In the genomic region with DNA sequence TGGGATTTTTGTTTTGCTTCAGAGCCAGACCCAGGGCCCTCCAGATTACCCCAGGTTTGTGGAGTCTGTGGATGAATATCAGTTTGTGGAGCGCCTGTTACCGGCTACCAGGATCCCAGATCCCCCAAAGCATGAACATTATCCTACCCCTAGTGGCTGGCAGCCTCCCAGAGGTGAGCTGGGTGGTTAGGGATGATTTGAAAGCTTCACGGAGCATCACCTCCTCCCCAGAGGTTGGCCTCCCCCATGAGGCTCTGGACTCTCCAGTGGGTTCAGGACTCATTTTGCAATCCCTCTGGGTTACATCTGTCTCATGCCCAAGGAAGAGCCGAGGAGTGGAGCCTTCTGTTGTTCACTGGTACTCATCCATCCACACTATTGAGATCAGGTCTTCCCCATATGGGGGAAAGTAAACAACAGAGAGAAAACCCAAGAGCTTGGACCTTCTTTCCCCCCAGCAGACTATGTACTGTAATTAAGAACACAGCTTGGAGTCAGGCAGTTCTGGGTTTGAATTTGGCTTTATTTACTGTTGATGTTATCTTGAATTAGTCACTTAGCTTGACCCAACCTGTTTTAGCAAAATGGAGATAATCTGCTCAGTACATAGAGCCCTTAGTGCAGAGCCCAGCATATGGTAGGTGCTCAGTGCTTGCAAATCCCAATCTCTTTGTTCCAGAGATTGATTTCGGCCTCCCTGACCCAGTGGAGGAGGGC, we compare ENCODE assay signal across 1 cellular context.
TF ChIP-seq lines count a peak whose summit lies in the region.

No MANE protein-coding gene starts in this region.

TF ChIP-seq in GM12878, 131 proteins besides CTCF, POLR2A, EP300 and RAD21:
- TF ChIP-seq YBX1 (IDR thresholded peaks at IDR 0.05) (no peak), RAD51 (IDR thresholded peaks at IDR 0.05) (no peak), SIN3A (IDR thresholded peaks at IDR 0.05; ENCODE audit: low read depth, low read length) (no peak), ZZZ3 (IDR thresholded peaks at IDR 0.05; ENCODE audit: control insufficient read depth, insufficient read length, low read depth) (no peak), CHD1 (IDR thresholded peaks at IDR 0.05; ENCODE audit: low read depth, low read length) (no peak), BMI1 (IDR thresholded peaks at IDR 0.05; ENCODE audit: borderline replicate concordance) (no peak), ZNF274 (IDR thresholded peaks at IDR 0.05; ENCODE audit: insufficient read depth, insufficient read length) (no peak), ZNF24 (IDR thresholded peaks at IDR 0.05) (no peak), CBX5 (IDR thresholded peaks at IDR 0.05; ENCODE audit: low read depth) (no peak), WRNIP1 (IDR thresholded peaks at IDR 0.05; ENCODE audit: borderline replicate concordance, low read depth, low read length) (no peak), IKZF2 (IDR thresholded peaks at IDR 0.05) (no peak), SIX5 (IDR thresholded peaks at IDR 0.05; ENCODE audit: low read depth, low read length, severe bottlenecking) (no peak), DPF2 (IDR thresholded peaks at IDR 0.05) (no peak), JUND (IDR thresholded peaks at IDR 0.05; ENCODE audit: low read depth, low read length) (no peak), HDGF (IDR thresholded peaks at IDR 0.05) (no peak)
- TF ChIP-seq, protein P1, sequence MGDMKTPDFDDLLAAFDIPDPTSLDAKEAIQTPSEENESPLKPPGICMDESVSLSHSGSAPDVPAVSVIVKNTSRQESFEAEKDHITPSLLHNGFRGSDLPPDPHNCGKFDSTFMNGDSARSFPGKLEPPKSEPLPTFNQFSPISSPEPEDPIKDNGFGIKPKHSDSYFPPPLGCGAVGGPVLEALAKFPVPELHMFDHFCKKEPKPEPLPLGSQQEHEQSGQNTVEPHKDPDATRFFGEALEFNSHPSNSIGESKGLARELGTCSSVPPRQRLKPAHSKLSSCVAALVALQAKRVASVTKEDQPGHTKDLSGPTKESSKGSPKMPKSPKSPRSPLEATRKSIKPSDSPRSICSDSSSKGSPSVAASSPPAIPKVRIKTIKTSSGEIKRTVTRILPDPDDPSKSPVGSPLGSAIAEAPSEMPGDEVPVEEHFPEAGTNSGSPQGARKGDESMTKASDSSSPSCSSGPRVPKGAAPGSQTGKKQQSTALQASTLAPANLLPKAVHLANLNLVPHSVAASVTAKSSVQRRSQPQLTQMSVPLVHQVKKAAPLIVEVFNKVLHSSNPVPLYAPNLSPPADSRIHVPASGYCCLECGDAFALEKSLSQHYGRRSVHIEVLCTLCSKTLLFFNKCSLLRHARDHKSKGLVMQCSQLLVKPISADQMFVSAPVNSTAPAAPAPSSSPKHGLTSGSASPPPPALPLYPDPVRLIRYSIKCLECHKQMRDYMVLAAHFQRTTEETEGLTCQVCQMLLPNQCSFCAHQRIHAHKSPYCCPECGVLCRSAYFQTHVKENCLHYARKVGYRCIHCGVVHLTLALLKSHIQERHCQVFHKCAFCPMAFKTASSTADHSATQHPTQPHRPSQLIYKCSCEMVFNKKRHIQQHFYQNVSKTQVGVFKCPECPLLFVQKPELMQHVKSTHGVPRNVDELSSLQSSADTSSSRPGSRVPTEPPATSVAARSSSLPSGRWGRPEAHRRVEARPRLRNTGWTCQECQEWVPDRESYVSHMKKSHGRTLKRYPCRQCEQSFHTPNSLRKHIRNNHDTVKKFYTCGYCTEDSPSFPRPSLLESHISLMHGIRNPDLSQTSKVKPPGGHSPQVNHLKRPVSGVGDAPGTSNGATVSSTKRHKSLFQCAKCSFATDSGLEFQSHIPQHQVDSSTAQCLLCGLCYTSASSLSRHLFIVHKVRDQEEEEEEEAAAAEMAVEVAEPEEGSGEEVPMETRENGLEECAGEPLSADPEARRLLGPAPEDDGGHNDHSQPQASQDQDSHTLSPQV (IDR thresholded peaks at IDR 0.05) = no peak
- TF ChIP-seq, protein P2, sequence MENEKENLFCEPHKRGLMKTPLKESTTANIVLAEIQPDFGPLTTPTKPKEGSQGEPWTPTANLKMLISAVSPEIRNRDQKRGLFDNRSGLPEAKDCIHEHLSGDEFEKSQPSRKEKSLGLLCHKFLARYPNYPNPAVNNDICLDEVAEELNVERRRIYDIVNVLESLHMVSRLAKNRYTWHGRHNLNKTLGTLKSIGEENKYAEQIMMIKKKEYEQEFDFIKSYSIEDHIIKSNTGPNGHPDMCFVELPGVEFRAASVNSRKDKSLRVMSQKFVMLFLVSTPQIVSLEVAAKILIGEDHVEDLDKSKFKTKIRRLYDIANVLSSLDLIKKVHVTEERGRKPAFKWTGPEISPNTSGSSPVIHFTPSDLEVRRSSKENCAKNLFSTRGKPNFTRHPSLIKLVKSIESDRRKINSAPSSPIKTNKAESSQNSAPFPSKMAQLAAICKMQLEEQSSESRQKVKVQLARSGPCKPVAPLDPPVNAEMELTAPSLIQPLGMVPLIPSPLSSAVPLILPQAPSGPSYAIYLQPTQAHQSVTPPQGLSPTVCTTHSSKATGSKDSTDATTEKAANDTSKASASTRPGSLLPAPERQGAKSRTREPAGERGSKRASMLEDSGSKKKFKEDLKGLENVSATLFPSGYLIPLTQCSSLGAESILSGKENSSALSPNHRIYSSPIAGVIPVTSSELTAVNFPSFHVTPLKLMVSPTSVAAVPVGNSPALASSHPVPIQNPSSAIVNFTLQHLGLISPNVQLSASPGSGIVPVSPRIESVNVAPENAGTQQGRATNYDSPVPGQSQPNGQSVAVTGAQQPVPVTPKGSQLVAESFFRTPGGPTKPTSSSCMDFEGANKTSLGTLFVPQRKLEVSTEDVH (IDR thresholded peaks at IDR 0.05; ENCODE audit: low read depth, partially characterized antibody) = no peak
